15 cellular contexts compared by ENCODE assay signal in genomic region chr22:45889093-45889538, GRCh38.
DNase-seq lines count a peak whose midpoint lies in the region; ATAC-seq and TF ChIP-seq lines count a peak whose summit lies in the region.
"Had no signal": no experiment of that assay in that cellular context is flagged by ENCODE, and none has a peak within 500 bp of the region (broad histone marks: within the 10 kb centered on the region; RNA-seq: fewer than 3 reads in every experiment).

No MANE protein-coding gene starts in this region.

- H3K9me3 Mint-ChIP-seq in GM23338, result no peaks in the 10 kb centered on the region; the same call in 2 of the 3 replicates
- H3K9me3 Mint-ChIP-seq: CD4-positive, alpha-beta T cell had no signal

- no peaks in the 10 kb centered on the region for H3K79me1 ChIP-seq in mesenchymal stem cell (replicated peaks; ENCODE audit: low read length, poor library complexity, severe bottlenecking)

- no peak overlapping the region for H2BK15ac ChIP-seq in mesenchymal stem cell (ENCODE audit: low read depth, poor library complexity, severe bottlenecking)

- H3K4ac ChIP-seq in mesenchymal stem cell (ENCODE audit: low read depth in 1 of 2, low read length in 2 of 2), result no peak overlapping the region

- H3K4me2 ChIP-seq in GM23338 (no peak overlapping the region), mesenchymal stem cell (ENCODE audit: low read length, poor library complexity, severe bottlenecking) (no peak overlapping the region)

- H3K4me1 Mint-ChIP-seq in GM23338, result no peaks in the 10 kb centered on the region

- H3K27ac ChIP-seq in GM23338 (ENCODE audit: low read depth) (no peak overlapping the region), mesenchymal stem cell (ENCODE audit: low read length, poor library complexity, severe bottlenecking) (no peak overlapping the region), psoas muscle (no peak overlapping the region)
- H3K27ac ChIP-seq: SJSA1 had no signal

- no peaks in the 10 kb centered on the region for H3K9me2 ChIP-seq in GM23338 (ENCODE audit: insufficient read depth)

- no peaks in the 10 kb centered on the region for H4K20me1 ChIP-seq in GM23338 (replicated peaks; ENCODE audit: insufficient read depth)

- TF ChIP-seq CTCF in GM23338 (conservative IDR thresholded peaks at IDR 0.05; ENCODE audit: low read depth in 2 of 2), result no peak
- no peak for TF ChIP-seq CTCF in psoas muscle (IDR thresholded peaks at IDR 0.05)

- no peaks in the 10 kb centered on the region for H3K36me3 Mint-ChIP-seq in GM23338 (ENCODE audit: low read depth)

- H3K27ac Mint-ChIP-seq in GM23338, result no peak overlapping the region
- H3K27ac Mint-ChIP-seq: CD4-positive, alpha-beta T cell had no signal

- H3K4me3 ChIP-seq in GM23338 (no peak overlapping the region), mesenchymal stem cell (ENCODE audit: insufficient read depth in 1 of 2, low read depth in 1 of 2, low read length in 2 of 2) (no peak overlapping the region), psoas muscle (no peak overlapping the region)
- H3K4me3 ChIP-seq: SJSA1 had no signal

- H3K27me3 ChIP-seq in GM23338 (ENCODE audit: insufficient read depth) (no peaks in the 10 kb centered on the region), mesenchymal stem cell (ENCODE audit: control insufficient read depth in 1 of 2, insufficient read depth in 1 of 2, low read length in 2 of 2) (peaks cover 0 to 75% of the 10 kb centered on the region in 2 experiments), psoas muscle (ENCODE audit: insufficient read depth in 3 of 3, low read length in 2 of 3) (peaks cover 0 to 73% (median 13%) of the 10 kb centered on the region in 3 donors)
- H3K27me3 ChIP-seq: SJSA1 had no signal

- H4K8ac ChIP-seq in mesenchymal stem cell (ENCODE audit: low read length), result no peak overlapping the region

- H3K23ac ChIP-seq in mesenchymal stem cell (ENCODE audit: low read length in 2 of 2), result no peak overlapping the region

- H3K4me1 ChIP-seq in GM23338 (ENCODE audit: insufficient read depth) (no peaks in the 10 kb centered on the region), mesenchymal stem cell (ENCODE audit: control insufficient read depth, insufficient read depth, low read depth, low read length) (peaks cover 2% of the 10 kb centered on the region), psoas muscle (no peaks in the 10 kb centered on the region)

- WGBS in mesenchymal stem cell, result 85% methylated on average over 10 of the region's 10 CpGs
- 73 to 76% (median 75%) methylated on average over 10 of the region's 10 CpGs for WGBS in psoas muscle, 3 donors

- no peak overlapping the region for H3K18ac ChIP-seq in mesenchymal stem cell (ENCODE audit: low read depth in 1 of 2, low read length in 2 of 2)

- intact Hi-C loops in psoas muscle (cut with DNase I), result loop anchor here in 1 of 2 donors (5.0 kb wide), 1 partner anchor 78 kb away; no protein-coding TSS in a partner anchor

- H3K27me3 Mint-ChIP-seq in GM23338 (ENCODE audit: insufficient read depth, low read depth, poor library complexity), result peaks cover 13% of the 10 kb centered on the region

- no peak overlapping the region for H2BK5ac ChIP-seq in mesenchymal stem cell (ENCODE audit: low read depth, low read length, poor library complexity, severe bottlenecking)

- H3K36me3 ChIP-seq in GM23338 (ENCODE audit: insufficient read depth) (no peaks in the 10 kb centered on the region), mesenchymal stem cell (ENCODE audit: control insufficient read depth in 1 of 2, insufficient read depth in 2 of 2, low read depth in 1 of 2, low read length in 2 of 2) (no peaks in the 10 kb centered on the region), psoas muscle (ENCODE audit: insufficient read depth in 1 of 2, low read depth in 1 of 2) (no peaks in the 10 kb centered on the region)
- H3K36me3 ChIP-seq: SJSA1 had no signal

- no peak overlapping the region for H3K14ac ChIP-seq in mesenchymal stem cell (ENCODE audit: low read length in 2 of 2)

- no peak overlapping the region for H2BK12ac ChIP-seq in mesenchymal stem cell (ENCODE audit: low read length in 2 of 2)

- H2AK5ac ChIP-seq in mesenchymal stem cell (ENCODE audit: low read length, severe bottlenecking), result no peak overlapping the region

- no peak for DNase-seq in GM23338 (ENCODE audit: low spot score)
- peak; percentile 41 for DNase-seq in ecto neural progenitor cell (ENCODE audit: low spot score)
- DNase-seq in mesenchymal stem cell, result no peak
- peak; percentile 12 to 42 for DNase-seq in psoas muscle
- DNase-seq in NCI-H2227 treated with DMSO at 0.1 percent for 48 hours (lab: John Stamatoyannopoulos, UW), result no peak
- DNase-seq in mesenteric fat pad (ENCODE audit: low spot score), result no peak
- DNase-seq in SIG-M5 (lab: John Stamatoyannopoulos, UW), result no peak
- DNase-seq: Calu3; CD4-positive, alpha-beta T cell; GOT3; NCI-H1092; NCI-H2107; NCI-H345; NCI-H69 had no signal

- H3K9ac ChIP-seq in mesenchymal stem cell (ENCODE audit: low read length), result peak overlapping the region; percentile 54

- no peaks in the 10 kb centered on the region for H3K9me3 ChIP-seq in mesenchymal stem cell (ENCODE audit: control insufficient read depth, low read length)
- H3K9me3 ChIP-seq in psoas muscle, result no peaks in the 10 kb centered on the region
- H3K9me3 ChIP-seq: SJSA1 had no signal

- no peak overlapping the region for H4K91ac ChIP-seq in mesenchymal stem cell (ENCODE audit: low read length)

- H2BK120ac ChIP-seq in mesenchymal stem cell (ENCODE audit: low read depth, low read length), result no peak overlapping the region

- no peaks in the 10 kb centered on the region for H3F3A ChIP-seq in GM23338 (replicated peaks; ENCODE audit: low read depth)

- H3K79me2 ChIP-seq in GM23338 (replicated peaks; ENCODE audit: insufficient read depth), result no peaks in the 10 kb centered on the region

- ATAC-seq in GM23338 (no peak), psoas muscle (no peak)

- 0 out of 2 replicates have a peak overlapping the region, but pooled peaks have one; percentile 56 for H2AFZ ChIP-seq in GM23338
- no peak overlapping the region for H2AFZ ChIP-seq in mesenchymal stem cell (ENCODE audit: low read depth, low read length)

- H3K4me3 Mint-ChIP-seq in GM23338, result no peak overlapping the region
- H3K4me3 Mint-ChIP-seq: CD4-positive, alpha-beta T cell had no signal

TF ChIP-seq in GM23338, 12 proteins besides CTCF, POLR2A, EP300 and RAD21:
- no peak for TF ChIP-seq ETS1 (IDR thresholded peaks at IDR 0.05)
- no peak for TF ChIP-seq ZNF331 (CRISPR knock-in tag; IDR thresholded peaks at IDR 0.05; ENCODE audit: low read depth)
- TF ChIP-seq JUNB (IDR thresholded peaks at IDR 0.05; ENCODE audit: unreplicated experiment), result no peak
- TF ChIP-seq CREB1 (CRISPR knock-in tag; IDR thresholded peaks at IDR 0.05; ENCODE audit: low read depth), result no peak
- no peak for TF ChIP-seq REST (IDR thresholded peaks at IDR 0.05; ENCODE audit: unreplicated experiment)
- TF ChIP-seq NANOG (IDR thresholded peaks at IDR 0.05; ENCODE audit: borderline replicate concordance), result no peak
- no peak for TF ChIP-seq ZNF114 (CRISPR knock-in tag; IDR thresholded peaks at IDR 0.05)

Comparison
In these comparisons a context has a peak if more than half of its experiments do, and no peak if none do; other contexts are left out.
1. DNase-seq: peak in ecto neural progenitor cell (single experiment) and psoas muscle (2 of 2); none in GM23338 (single experiment), mesenchymal stem cell (single experiment), NCI-H2227 treated with DMSO at 0.1 percent for 48 hours (single experiment), mesenteric fat pad (single experiment) and SIG-M5 (single experiment).